31 cellular contexts compared by ENCODE assay signal in genomic region chr11:66976925-66977324, GRCh38. TPM values are rescaled to one million over a fixed set of nuclear protein-coding genes. Genes with fewer than 3 reads are reported as not detected.
"Had no signal": no experiment of that assay in that cellular context is flagged by ENCODE, and none has a peak within 500 bp of the region (broad histone marks: within the 10 kb centered on the region; RNA-seq: fewer than 3 reads in every experiment).

No MANE protein-coding gene starts in this region.

- H3K9me3 ChIP-seq: colonic mucosa, gastrocnemius medialis had no signal

- H3K4me3 ChIP-seq: ascending aorta, breast epithelium, cardiac muscle cell, gastrocnemius medialis, heart left ventricle had no signal

- H3K27me3 ChIP-seq: ascending aorta, breast epithelium, cardiac muscle cell, colonic mucosa, foreskin keratinocyte, gastrocnemius medialis, heart left ventricle had no signal

- ATAC-seq: activated T-cell treated with anti-CD3 and anti-CD28 coated beads, Interleukin-2, amount 50 U/mL, for 72 hours; esophagus mucosa; foreskin keratinocyte; gastrocnemius medialis; heart left ventricle; T-helper 17 cell had no signal

- H3K36me3 ChIP-seq: ascending aorta, breast epithelium, cardiac muscle cell, colonic mucosa, gastrocnemius medialis, heart left ventricle had no signal

- H3K4me1 ChIP-seq: breast epithelium, foreskin keratinocyte had no signal

- DNase-seq: activated CD4-positive, alpha-beta memory T cell treated with anti-CD3 and anti-CD28 coated beads, Interleukin-2, amount 10 ng/mL, durations not matched to agents 7 days and 5 days; activated CD4-positive, alpha-beta T cell treated with anti-CD3 and anti-CD28 coated beads for 1 hour; activated CD4-positive, alpha-beta T cell treated with anti-CD3 and anti-CD28 coated beads for 4 hours; activated CD4-positive, alpha-beta T cell treated with anti-CD3 and anti-CD28 coated beads, Interleukin-2, amount 10 ng/mL, durations not matched to agents 7 days and 5 days; activated CD4-positive, alpha-beta T cell treated with anti-CD3 and anti-CD28 coated beads, Interleukin-2, amount 50 U/mL, for 4 hours; activated CD8-positive, alpha-beta memory T cell treated with anti-CD3 and anti-CD28 coated beads, Interleukin-2, amount 50 U/mL, for 48 hours; activated gamma-delta T cell; activated naive CD4-positive, alpha-beta T cell; activated naive CD4-positive, alpha-beta T cell treated with anti-CD3 and anti-CD28 coated beads, Interleukin-2, amount 10 ng/mL, durations not matched to agents 7 days and 5 days; activated naive CD8-positive, alpha-beta T cell treated with anti-CD3 and anti-CD28 coated beads, Interleukin-2, amount 10 ng/mL, durations not matched to agents 7 days and 5 days; activated T-cell treated with anti-CD3 and anti-CD28 coated beads for 4 hours; activated T-cell treated with anti-CD3 and anti-CD28 coated beads, Interleukin-2, amount 50 U/mL, for 24 hours; activated T-cell treated with anti-CD3 and anti-CD28 coated beads, Interleukin-2, amount 50 U/mL, for 72 hours; central memory CD4-positive, alpha-beta T cell; cerebellar nuclear complex; colonic mucosa; effector memory CD4-positive, alpha-beta T cell; endodermal cell; foreskin keratinocyte; gastrocnemius medialis; glutamatergic neuron; heart left ventricle; T-helper 17 cell; T1000 had no signal

- H3K27ac ChIP-seq: ascending aorta, breast epithelium, cardiac muscle cell, colonic mucosa, foreskin keratinocyte, gastrocnemius medialis, heart left ventricle had no signal

RNA-seq across cellular contexts. Expression of gene C11orf86, which starts 1.8 kb away (rescaled TPM):
- total RNA-seq: activated CD4-positive, alpha-beta memory T cell treated with anti-CD3 and anti-CD28 coated beads, Interleukin-2, amount 10 ng/mL, durations not matched to agents 7 days and 5 days; activated CD4-positive, alpha-beta T cell treated with anti-CD3 and anti-CD28 coated beads, Interleukin-2, amount 10 ng/mL, durations not matched to agents 7 days and 5 days; activated naive CD4-positive, alpha-beta T cell treated with anti-CD3 and anti-CD28 coated beads, Interleukin-2, amount 50 U/mL, for 72 hours; activated naive CD8-positive, alpha-beta T cell treated with anti-CD3 and anti-CD28 coated beads, Interleukin-2, amount 10 ng/mL, durations not matched to agents 7 days and 5 days; activated T-cell treated with anti-CD3 and anti-CD28 coated beads, Interleukin-2, amount 50 U/mL, for 72 hours; ascending aorta; breast epithelium; cardiac muscle cell; dermis microvascular lymphatic vessel endothelial cell; endodermal cell; epithelial cell of proximal tubule; esophagus mucosa; foreskin keratinocyte; gastrocnemius medialis; heart left ventricle; T-helper 17 cell had no signal
- polyA plus RNA-seq: cardiac muscle cell, foreskin keratinocyte, heart left ventricle had no signal

RNA-seq across cellular contexts. Expression of gene SYT12, which starts 46.0 kb away (rescaled TPM):
- total RNA-seq: activated CD4-positive, alpha-beta memory T cell treated with anti-CD3 and anti-CD28 coated beads, Interleukin-2, amount 10 ng/mL, durations not matched to agents 7 days and 5 days; activated CD4-positive, alpha-beta T cell treated with anti-CD3 and anti-CD28 coated beads, Interleukin-2, amount 10 ng/mL, durations not matched to agents 7 days and 5 days; activated naive CD8-positive, alpha-beta T cell treated with anti-CD3 and anti-CD28 coated beads, Interleukin-2, amount 10 ng/mL, durations not matched to agents 7 days and 5 days; activated T-cell treated with anti-CD3 and anti-CD28 coated beads, Interleukin-2, amount 50 U/mL, for 72 hours; T-helper 17 cell had no signal
- polyA plus RNA-seq: cardiac muscle cell had no signal
